In the genomic region with DNA sequence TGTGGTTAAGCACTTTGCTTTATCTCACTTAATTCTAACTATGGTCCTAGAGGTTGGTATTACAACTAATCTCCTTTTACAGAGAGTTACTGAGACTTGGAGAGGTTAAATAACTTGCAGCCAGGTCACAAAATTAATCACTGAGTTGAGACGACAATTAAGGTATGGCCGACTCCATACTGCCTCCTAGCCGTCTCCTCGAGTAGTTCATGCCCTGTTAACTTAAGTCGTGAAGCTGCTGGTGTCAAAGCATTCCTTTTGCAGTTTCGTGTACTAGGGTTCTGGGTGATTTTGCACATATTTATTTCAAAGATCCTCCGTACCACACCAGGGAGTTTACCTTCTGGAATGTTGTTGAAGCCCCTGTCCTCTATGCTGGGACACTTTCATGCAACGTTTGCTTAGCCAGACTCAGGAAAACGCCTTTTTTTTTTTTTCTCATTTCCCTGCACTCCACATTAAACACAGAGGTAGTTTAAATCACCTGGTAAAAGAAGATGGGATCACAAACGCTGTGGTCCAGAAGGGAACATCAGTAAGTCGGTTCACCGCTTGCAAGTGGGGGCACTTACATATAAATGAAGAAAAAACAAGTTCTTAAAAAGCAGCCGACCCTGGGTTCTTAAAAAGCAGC, we compare ENCODE assay signal across 8 cellular contexts. TPM values are rescaled to one million over a fixed set of nuclear protein-coding genes. Genes with fewer than 3 reads are reported as not detected.
DNase-seq lines count a peak whose midpoint lies in the region; ATAC-seq and TF ChIP-seq lines count a peak whose summit lies in the region.

No MANE protein-coding gene starts in this region.

- ATAC-seq in HG03095 (IDR thresholded peaks at IDR 0.05; ENCODE audit: unreplicated experiment) (peak; percentile 23), left lobe of liver (peak; percentile 54)

- in situ Hi-C loops in GM13976 (cut with MboI; ENCODE audit: low sequenced_read_pairs, unreplicated experiment) = loop anchor here (25.0 kb wide), 1 partner anchor 481 kb away; a partner anchor contains a TSS

- peak overlapping the region; percentile 82 for H3K4me3 ChIP-seq in choroid plexus epithelial cell (ENCODE audit: low read depth, low read length)

- TF ChIP-seq CTCF in GM13976 (IDR thresholded peaks at IDR 0.05; ENCODE audit: borderline replicate concordance, control extremely low read depth, extremely low read depth, insufficient read depth, missing control alignments) (peak; percentile 75), choroid plexus epithelial cell (conservative IDR thresholded peaks at IDR 0.05; ENCODE audit: low read depth, low read length) (peak; percentile 91)

- DNase-seq in 8988T (peak; percentile 41), GM13976 (ENCODE audit: low spot score) (peak; percentile 73), NCI-H2196 treated with DMSO at 0.1 percent for 48 hours (lab: John Stamatoyannopoulos, UW; ENCODE audit: unreplicated experiment) (peak; percentile 18), choroid plexus epithelial cell (ENCODE audit: low read depth) (peak; percentile 89), left lobe of liver (ENCODE audit: low spot score) (peak; percentile 64)
- DNase-seq in activated CD4-positive, CD25-positive, alpha-beta regulatory T cell treated with anti-CD3 and anti-CD28 coated beads, Interleukin-2, amount 50 U/mL, for 16 hours (ENCODE audit: low read depth, low spot score) = peak; percentile 51
- peak; percentile 71 for DNase-seq in stimulated activated CD4-positive, alpha-beta T cell treated with anti-CD3 and anti-CD28 coated beads, Interleukin-4, amount 100 ng/mL, for 1 hour

RNA-seq across cellular contexts. Expression of a gene that starts 0.6 kb away (rescaled TPM):
- 21.4 TPM for total RNA-seq in left lobe of liver

Comparison
In these comparisons a context has a peak if more than half of its experiments do, and no peak if none do; other contexts are left out.
1. Peak in every context shown above with its lines: DNase-seq, ATAC-seq and H3K4me3 ChIP-seq.
2. DNase-seq: peak in every context shown above with its lines; median percentile 89 in choroid plexus epithelial cell; 73 in GM13976; 71 in stimulated activated CD4-positive, alpha-beta T cell treated with anti-CD3 and anti-CD28 coated beads, Interleukin-4, amount 100 ng/mL, for 1 hour; 64 in left lobe of liver; 51 in activated CD4-positive, CD25-positive, alpha-beta regulatory T cell treated with anti-CD3 and anti-CD28 coated beads, Interleukin-2, amount 50 U/mL, for 16 hours; 41 in 8988T; 18 in NCI-H2196 treated with DMSO at 0.1 percent for 48 hours.